6 cellular contexts compared by ENCODE assay signal in the genomic region with DNA sequence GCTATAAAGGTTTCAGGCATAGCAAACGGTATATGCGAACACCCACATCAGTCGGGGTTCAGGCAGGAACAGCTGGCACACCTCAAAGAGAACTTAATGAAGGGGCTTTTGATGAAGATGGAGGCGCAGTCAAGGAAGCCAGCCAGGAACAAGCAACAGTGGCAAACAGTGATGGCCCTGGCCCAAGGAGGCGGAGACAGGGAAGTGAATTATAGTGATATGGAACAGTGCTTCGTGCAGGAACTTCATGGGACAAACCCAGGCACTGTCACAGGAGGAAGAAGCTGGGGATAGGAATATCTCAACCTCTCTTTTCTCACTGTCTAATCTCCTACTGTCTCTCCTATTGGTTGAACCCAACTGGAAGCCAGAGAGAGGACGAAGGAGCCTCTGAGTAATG.
"Had no signal": no experiment of that assay in that cellular context is flagged by ENCODE, and none has a peak within 500 bp of the region (broad histone marks: within the 10 kb centered on the region; RNA-seq: fewer than 3 reads in every experiment).

No MANE protein-coding gene starts in this region.

- ATAC-seq: HCT116, HepG2 had no signal

- FAIRE-seq: HepG2 had no signal

- DNase-seq: GM23248, GOT3, H7, HFFc6 had no signal
